Comparison of ENCODE assay signal across 8 cellular contexts in genomic region chr11:93784152-93784934, GRCh38. TPM values are rescaled to one million over a fixed set of nuclear protein-coding genes. Genes with fewer than 3 reads are reported as not detected.
DNase-seq lines count a peak whose midpoint lies in the region; ATAC-seq and TF ChIP-seq lines count a peak whose summit lies in the region.

MED17 (plus strand) TSS chr11:93784282; CDS start chr11:93784514, 232 bp downstream.

- ATAC-seq in HG02884 (IDR thresholded peaks at IDR 0.05; ENCODE audit: unreplicated experiment) = peak; percentile 97

- H3K9me3 ChIP-seq in left ventricle myocardium inferior (replicated peaks) = no peaks in the 10 kb centered on the region

- peak within 1 kb of the TSS; percentile 82 for H3K27ac Mint-ChIP-seq in T-helper 1 cell treated with Interleukin-12 subunit alpha and Interleukin-12 subunit beta and Interleukin-4 antibody, amounts not matched to agents 30 μg/mL and 1 μg/mL, for 36 hours
- H3K27ac Mint-ChIP-seq in progenitor cell of endocrine pancreas = peak within 1 kb of the TSS; percentile 99

- peak within 1 kb of the TSS; percentile 94 for H3K27ac ChIP-seq in left ventricle myocardium inferior (replicated peaks)

- intact Hi-C loops in left ventricle myocardium inferior (cut with micrococcal nuclease) = no loop called here

- H3K4me1 Mint-ChIP-seq in T-helper 1 cell treated with Interleukin-12 subunit alpha and Interleukin-12 subunit beta and Interleukin-4 antibody, amounts not matched to agents 30 μg/mL and 1 μg/mL, for 36 hours (ENCODE audit: low read depth) = peaks cover 37% of the 10 kb centered on the region
- H3K4me1 Mint-ChIP-seq in progenitor cell of endocrine pancreas (ENCODE audit: low read depth) = peaks cover 31% of the 10 kb centered on the region

- H3K36me3 ChIP-seq in left ventricle myocardium inferior = peaks cover 13% of the 10 kb centered on the region

- H3K27me3 Mint-ChIP-seq in T-helper 1 cell treated with Interleukin-12 subunit alpha and Interleukin-12 subunit beta and Interleukin-4 antibody, amounts not matched to agents 30 μg/mL and 1 μg/mL, for 36 hours (ENCODE audit: low read depth) = no peaks in the 10 kb centered on the region
- H3K27me3 Mint-ChIP-seq in progenitor cell of endocrine pancreas = no peaks in the 10 kb centered on the region

- peak within 1 kb of the TSS; percentile 99 for H3K4me3 Mint-ChIP-seq in T-helper 1 cell treated with Interleukin-12 subunit alpha and Interleukin-12 subunit beta and Interleukin-4 antibody, amounts not matched to agents 30 μg/mL and 1 μg/mL, for 36 hours
- H3K4me3 Mint-ChIP-seq in progenitor cell of endocrine pancreas (ENCODE audit: low read depth) = peak within 1 kb of the TSS; percentile 99

- in situ Hi-C loops in GM13977 (cut with MboI; ENCODE audit: low pct_unique_long_range_greater_than_20kb, low sequenced_read_pairs, unreplicated experiment) = no loop called here

- no peaks in the 10 kb centered on the region for H3K27me3 ChIP-seq in left ventricle myocardium inferior (ENCODE audit: low read depth)

- H3K4me3 ChIP-seq in left ventricle myocardium inferior = peak within 1 kb of the TSS; percentile 97

- peaks cover 49% of the 10 kb centered on the region for H3K4me1 ChIP-seq in left ventricle myocardium inferior

- TF ChIP-seq CTCF in GM13977 (IDR thresholded peaks at IDR 0.05; ENCODE audit: extremely low read depth, insufficient read depth, missing control alignments) (peak; percentile 21), left ventricle myocardium inferior (IDR thresholded peaks at IDR 0.05; ENCODE audit: borderline replicate concordance) (peak; percentile 59), progenitor cell of endocrine pancreas (IDR thresholded peaks at IDR 0.05; ENCODE audit: unreplicated experiment) (peak; percentile 44)

- peaks cover 23% of the 10 kb centered on the region for H3K36me3 Mint-ChIP-seq in T-helper 1 cell treated with Interleukin-12 subunit alpha and Interleukin-12 subunit beta and Interleukin-4 antibody, amounts not matched to agents 30 μg/mL and 1 μg/mL, for 36 hours (ENCODE audit: low read depth)
- peaks cover 7% of the 10 kb centered on the region for H3K36me3 Mint-ChIP-seq in progenitor cell of endocrine pancreas (ENCODE audit: insufficient read depth)

- peak; percentile 92 for DNase-seq in GM13977 (ENCODE audit: low spot score)
- peak; percentile 89 for DNase-seq in NCI-H146 treated with DMSO at 0.1 percent for 48 hours (lab: John Stamatoyannopoulos, UW; ENCODE audit: unreplicated experiment)
- DNase-seq in amniotic stem cell (lab: John Stamatoyannopoulos, UW) = peak; percentile 84
- DNase-seq in left ventricle myocardium inferior = peak; percentile 92
- DNase-seq in progenitor cell of endocrine pancreas (ENCODE audit: low spot score, unreplicated experiment) = peak; percentile 74
- DNase-seq in ureter (ENCODE audit: low spot score) = peak; percentile 93

- H3K9me3 Mint-ChIP-seq in T-helper 1 cell treated with Interleukin-12 subunit alpha and Interleukin-12 subunit beta and Interleukin-4 antibody, amounts not matched to agents 30 μg/mL and 1 μg/mL, for 36 hours = no peaks in the 10 kb centered on the region
- H3K9me3 Mint-ChIP-seq in progenitor cell of endocrine pancreas (ENCODE audit: low read depth) = no peaks in the 10 kb centered on the region

RNA-seq across cellular contexts. Expression of gene MED17, which starts in this region (rescaled TPM):
- total RNA-seq in left ventricle myocardium inferior (21.0 TPM), progenitor cell of endocrine pancreas (55.7 and 57.8 TPM in 2 replicates), ureter (35.5 TPM)

Comparison
In these comparisons a context has a peak if more than half of its experiments do, and no peak if none do; other contexts are left out.
1. Peak in every context shown above with its lines: DNase-seq, ATAC-seq, H3K4me3 ChIP-seq and H3K27ac ChIP-seq.